30 cellular contexts compared by ENCODE assay signal in genomic region chr17:61749823-61750404, GRCh38.
"Had no signal": no experiment of that assay in that cellular context is flagged by ENCODE, and none has a peak within 500 bp of the region (broad histone marks: within the 10 kb centered on the region; RNA-seq: fewer than 3 reads in every experiment).

No MANE protein-coding gene starts in this region.

- H3K27ac ChIP-seq: adrenal gland, ascending aorta, body of pancreas, brain microvascular endothelial cell, breast epithelium, cardiac muscle cell had no signal

- DNase-seq: activated effector memory CD4-positive, alpha-beta T cell treated with anti-CD3 and anti-CD28 coated beads, Interleukin-2, amount 50 U/mL, for 16 hours; activated effector memory CD4-positive, alpha-beta T cell treated with Interleukin-2 at 50 U/mL for 16 hours; activated gamma-delta T cell; activated gamma-delta T cell treated with Interleukin-2 at 50 U/mL for 16 hours; activated naive CD4-positive, alpha-beta T cell; activated naive CD4-positive, alpha-beta T cell treated with anti-CD3 and anti-CD28 coated beads for 36 hours; activated naive CD4-positive, alpha-beta T cell treated with anti-CD3 and anti-CD28 coated beads, Interleukin-2, amount 10 ng/mL, durations not matched to agents 7 days and 5 days; activated naive CD4-positive, alpha-beta T cell treated with anti-CD3 and anti-CD28 coated beads, Interleukin-2, amount 50 U/mL, for 16 hours; activated naive CD4-positive, alpha-beta T cell treated with Interleukin-2 at 50 U/mL for 16 hours; activated naive CD8-positive, alpha-beta T cell treated with anti-CD3 and anti-CD28 coated beads for 36 hours; activated naive CD8-positive, alpha-beta T cell treated with anti-CD3 and anti-CD28 coated beads, Interleukin-2, amount 10 ng/mL, durations not matched to agents 7 days and 5 days; activated naive CD8-positive, alpha-beta T cell treated with anti-CD3 and anti-CD28 coated beads, Interleukin-2, amount 50 U/mL, for 24 hours; activated T-cell treated with anti-CD3 and anti-CD28 coated beads, Interleukin-2, amount 50 U/mL, for 4 hours; activated T-cell treated with anti-CD3 and anti-CD28 coated beads, Interleukin-2, amount 50 U/mL, for 48 hours; activated T-cell treated with anti-CD3 and anti-CD28 coated beads, Interleukin-2, amount 50 U/mL, for 72 hours; adrenal gland; amniotic stem cell; amygdala; anterior cingulate cortex; aorta; body of pancreas; brain microvascular endothelial cell; caudate nucleus; central memory CD4-positive, alpha-beta T cell; cerebellar nuclear complex had no signal

- H3K36me3 ChIP-seq: adrenal gland, ascending aorta, brain microvascular endothelial cell, breast epithelium, cardiac muscle cell had no signal

- ATAC-seq: activated naive CD8-positive, alpha-beta T cell treated with anti-CD3 and anti-CD28 coated beads, Interleukin-2, amount 50 U/mL, for 24 hours; activated T-cell treated with anti-CD3 and anti-CD28 coated beads, Interleukin-2, amount 50 U/mL, for 4 hours; body of pancreas had no signal

- H3K9me3 ChIP-seq: adrenal gland, ascending aorta, body of pancreas had no signal

- H3K4me1 ChIP-seq: adrenal gland, ascending aorta, body of pancreas, breast epithelium had no signal

- FAIRE-seq: astrocyte, bronchial epithelial cell had no signal

- H3K4me3 ChIP-seq: adrenal gland, ascending aorta, body of pancreas, breast epithelium, cardiac muscle cell had no signal

- H3K27me3 ChIP-seq: adrenal gland, ascending aorta, body of pancreas, brain microvascular endothelial cell, breast epithelium, cardiac muscle cell had no signal
